Comparison of ENCODE assay signal across 8 cellular contexts in genomic region chrX:40735318-40736169, GRCh38. TPM values are rescaled to one million over a fixed set of nuclear protein-coding genes. Genes with fewer than 3 reads are reported as not detected.
DNase-seq lines count a peak whose midpoint lies in the region; ATAC-seq and FAIRE-seq lines count a peak whose summit lies in the region.

TSS of gene MED14 (minus strand) at chrX:40735542. CDS start at chrX:40735412, 130 bp downstream.

- peak within 1 kb of the TSS; percentile 73 to 93 (median 86) for H3K27ac ChIP-seq in BLaER1 treated with 17β-estradiol and CSF1 and Interleukin-3, amounts not matched to agents 10 nM and 100 nM

- ATAC-seq in HG03460 (IDR thresholded peaks at IDR 0.05; ENCODE audit: unreplicated experiment) (peak; percentile 88), left colon (peak; percentile 95)

- intact Hi-C loops in left colon (cut with DNase I, micrococcal nuclease), result no loop called here

- H3K4me2 ChIP-seq in BLaER1 treated with 17β-estradiol and CSF1 and Interleukin-3, amounts not matched to agents 10 nM and 100 nM, result peak within 1 kb of the TSS; percentile 76 to 96 (median 84)

- FAIRE-seq in colon (lab: Jason Lieb, UNC), result peak; percentile 82

- peak within 1 kb of the TSS; percentile 63 to 84 (median 74) for H3K4me3 ChIP-seq in BLaER1 treated with 17β-estradiol and CSF1 and Interleukin-3, amounts not matched to agents 10 nM and 100 nM

- H3K9ac ChIP-seq in BLaER1 treated with 17β-estradiol and CSF1 and Interleukin-3, amounts not matched to agents 10 nM and 100 nM, result peak within 1 kb of the TSS; percentile 77 to 89 (median 85)

- peak; percentile 49 for DNase-seq in GM19240 (ENCODE audit: insufficient read length, low spot score)
- DNase-seq in NCI-H524 treated with DMSO at 0.1 percent for 48 hours (lab: John Stamatoyannopoulos, UW), result peak; percentile 85
- peak; percentile 93 for DNase-seq in activated CD4-positive, alpha-beta T cell treated with anti-CD3 and anti-CD28 coated beads for 48 hours
- peak; percentile 89 to 95 for DNase-seq in left colon
- peak; percentile 91 for DNase-seq in stimulated activated CD4-positive, alpha-beta T cell treated with anti-CD3 and anti-CD28 coated beads, Interleukin-1b, Interleukin-23, amount 100 ng/mL, for 48 hours

- H4K20me1 ChIP-seq in BLaER1 treated with 17β-estradiol and CSF1 and Interleukin-3, amounts not matched to agents 10 nM and 100 nM, result peaks cover 29 to 56% (median 43%) of the 10 kb centered on the region in 11 experiments; a peak in 21 of 22 replicates

- H3K4me1 ChIP-seq in BLaER1 treated with 17β-estradiol and CSF1 and Interleukin-3, amounts not matched to agents 10 nM and 100 nM, result peaks cover 15 to 35% (median 27%) of the 10 kb centered on the region in 10 experiments; a peak in 19 of 20 replicates

- H3K9me3 ChIP-seq in BLaER1 treated with 17β-estradiol and CSF1 and Interleukin-3, amounts not matched to agents 10 nM and 100 nM (replicated peaks in 1 of 11), result no peaks in the 10 kb centered on the region

- peaks cover 84 to 95% (median 93%) of the 10 kb centered on the region in 11 experiments for H3K27me3 ChIP-seq in BLaER1 treated with 17β-estradiol and CSF1 and Interleukin-3, amounts not matched to agents 10 nM and 100 nM

- H3K36me3 ChIP-seq in BLaER1 treated with 17β-estradiol and CSF1 and Interleukin-3, amounts not matched to agents 10 nM and 100 nM, result no peaks in the 10 kb centered on the region

RNA-seq across cellular contexts. Expression of gene MED14, which starts in this region (rescaled TPM):
- 10 to 100 TPM; 60.1 to 60.6 TPM for total RNA-seq in left colon

Comparison
In these comparisons a context has a peak if more than half of its experiments do, and no peak if none do; other contexts are left out.
1. Peak in every context shown above with its lines: DNase-seq, ATAC-seq, H3K4me3 ChIP-seq and H3K27ac ChIP-seq.